ENCODE assay signal across 10 cellular contexts in the genomic region with DNA sequence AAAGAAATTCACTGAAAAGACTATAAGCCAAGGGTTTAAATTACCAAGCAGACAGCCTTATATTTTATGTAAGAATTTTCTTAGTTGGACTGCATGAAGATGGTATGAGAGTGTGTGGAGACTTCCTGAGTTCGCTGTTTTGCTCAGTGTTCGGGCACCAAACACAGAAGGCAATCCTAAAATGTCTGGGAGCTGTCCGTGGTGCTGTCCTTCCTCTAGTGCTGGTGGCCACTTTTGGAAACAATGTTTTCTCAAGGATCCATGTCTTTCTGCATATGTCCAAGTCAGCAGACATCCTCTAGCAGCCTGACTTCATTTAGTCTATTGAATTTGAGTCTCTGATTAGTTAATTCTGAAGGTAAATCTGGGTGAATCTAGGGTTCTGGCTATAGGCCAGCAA.
DNase-seq lines count a peak whose midpoint lies in the region; FAIRE-seq and TF ChIP-seq lines count a peak whose summit lies in the region.
"Had no signal": no experiment of that assay in that cellular context is flagged by ENCODE, and none has a peak within 500 bp of the region (broad histone marks: within the 10 kb centered on the region; RNA-seq: fewer than 3 reads in every experiment).

No MANE protein-coding gene starts in this region.

- H2BK5ac ChIP-seq in mesendoderm (ENCODE audit: low read length), result no peak overlapping the region

- FAIRE-seq in GM12891 (lab: Jason Lieb, UNC), result no peak

- no peaks in the 10 kb centered on the region for H3K27me3 ChIP-seq in mesendoderm (ENCODE audit: insufficient read depth, low read length, poor library complexity)

- no peak overlapping the region for H4K8ac ChIP-seq in mesendoderm (ENCODE audit: low read depth, low read length)

- H3K9ac ChIP-seq in mesendoderm (ENCODE audit: low read length), result no peak overlapping the region

- no peak overlapping the region for H3K56ac ChIP-seq in mesendoderm (ENCODE audit: low read length)

- no peak overlapping the region for H2BK120ac ChIP-seq in mesendoderm (ENCODE audit: low read depth, low read length)

- H3K18ac ChIP-seq in mesendoderm (ENCODE audit: low read length), result no peak overlapping the region

- H2BK15ac ChIP-seq in mesendoderm (replicated peaks; ENCODE audit: low read depth), result no peak overlapping the region

- no peak overlapping the region for H3K23ac ChIP-seq in mesendoderm (ENCODE audit: low read length)

- no peak overlapping the region for H2AK5ac ChIP-seq in mesendoderm (ENCODE audit: low read length)

- no peaks in the 10 kb centered on the region for H3K79me2 ChIP-seq in mesendoderm (ENCODE audit: control insufficient read depth, insufficient read depth, low read length)

- H3K79me1 ChIP-seq in mesendoderm (ENCODE audit: low read length), result no peaks in the 10 kb centered on the region

- H3K4ac ChIP-seq in mesendoderm (ENCODE audit: low read depth, low read length), result no peak overlapping the region

- no CpG with 5 or more reads among the region's 3 CpGs for WGBS in mesendoderm (ENCODE audit: extremely low coverage, insufficient coverage, low lambda C conversion rate)

- H4K5ac ChIP-seq in mesendoderm (ENCODE audit: low read length), result no peak overlapping the region

- in situ Hi-C loops in T47D (cut with HindIII; ENCODE audit: low pct_unique_long_range_greater_than_20kb, low sequenced_read_pairs), result no loop called here
- in situ Hi-C loops in GM13976 (cut with MboI; ENCODE audit: low sequenced_read_pairs, unreplicated experiment), result no loop called here

- no peak overlapping the region for H3K27ac ChIP-seq in mesendoderm (ENCODE audit: low read depth, low read length)
- H3K27ac ChIP-seq: dorsolateral prefrontal cortex had no signal

- DNase-seq in GM12865 (ENCODE audit: low read depth) (peak; percentile 14), M059J (ENCODE audit: low read depth) (peak; percentile 29), T47D (ENCODE audit: low read depth in 1 of 2, low spot score in 1 of 2) (peak; percentile 63 to 82), mesendoderm (peak; percentile 49), NCI-H1436 (lab: John Stamatoyannopoulos, UW) (no peak), GM13976 (ENCODE audit: low spot score) (no peak), NCI-H748 treated with DMSO at 0.1 percent for 48 hours (lab: John Stamatoyannopoulos, UW) (no peak), GM12891 (ENCODE audit: insufficient read length, low spot score) (no peak)
- DNase-seq: dorsolateral prefrontal cortex had no signal

- H3K4me3 ChIP-seq in GM12865 (ENCODE audit: low read depth, low read length) (no peak overlapping the region), mesendoderm (ENCODE audit: low read length) (no peak overlapping the region)
- H3K4me3 ChIP-seq: dorsolateral prefrontal cortex, lung had no signal

- TF ChIP-seq CTCF in GM12865 (IDR thresholded peaks at IDR 0.05; ENCODE audit: insufficient read depth, low read depth, low read length, missing control alignments) (no peak), GM13976 (IDR thresholded peaks at IDR 0.05; ENCODE audit: borderline replicate concordance, control extremely low read depth, extremely low read depth, insufficient read depth, missing control alignments) (no peak)

- no peak overlapping the region for H3K4me2 ChIP-seq in mesendoderm (ENCODE audit: low read length)

- no peaks in the 10 kb centered on the region for H3K36me3 ChIP-seq in mesendoderm (ENCODE audit: control insufficient read depth, insufficient read depth, low read length)

- peaks cover 2% of the 10 kb centered on the region for H3K4me1 ChIP-seq in mesendoderm (ENCODE audit: control insufficient read depth, low read depth, low read length)

- no peak for TF ChIP-seq POLR2A in GM12891 (IDR thresholded peaks at IDR 0.05; ENCODE audit: low read depth, low read length)

TF ChIP-seq in GM12891, 5 proteins besides CTCF, POLR2A, EP300 and RAD21:
- no peak for TF ChIP-seq TAF1 (IDR thresholded peaks at IDR 0.05; ENCODE audit: low read depth, low read length)
- TF ChIP-seq PAX5 (IDR thresholded peaks at IDR 0.05; ENCODE audit: insufficient read depth, low read length, severe bottlenecking), result no peak
- no peak for TF ChIP-seq POLR2AphosphoS5 (IDR thresholded peaks at IDR 0.05; ENCODE audit: low read depth, low read length)
- no peak for TF ChIP-seq POU2F2 (IDR thresholded peaks at IDR 0.05; ENCODE audit: low read depth, low read length)
- TF ChIP-seq SPI1 (IDR thresholded peaks at IDR 0.05; ENCODE audit: low read depth, low read length), result no peak

Comparison
In these comparisons a context has a peak if more than half of its experiments do, and no peak if none do; other contexts are left out.
1. DNase-seq: peak in GM12865 (single experiment), M059J (single experiment), T47D (2 of 2) and mesendoderm (single experiment); none in NCI-H1436 (single experiment), GM13976 (single experiment), NCI-H748 treated with DMSO at 0.1 percent for 48 hours (single experiment) and GM12891 (single experiment).